In genomic region chr22:22789922-22790845, GRCh38 we compare ENCODE assay signal across 14 cellular contexts.
"Had no signal": no experiment of that assay in that cellular context is flagged by ENCODE, and none has a peak within 500 bp of the region (broad histone marks: within the 10 kb centered on the region; RNA-seq: fewer than 3 reads in every experiment).

No MANE protein-coding gene starts in this region.

- H3K27ac Mint-ChIP-seq: activated B cell treated with CpG ODN at 0.5 μM for 24 hours; activated T-helper 1 cell treated with anti-CD3 and anti-CD28 coated beads, Interleukin-12 subunit alpha, Interleukin-12 subunit beta, Interleukin-2, Interleukin-4 antibody, amounts not matched to agents 30 ng/mL and 10 ng/mL and 1 ng/mL, durations not matched to agents 14 hours and 24 hours and 36 hours; nephron progenitor cell; type B pancreatic cell had no signal

- H3K4me1 Mint-ChIP-seq: activated B cell treated with CpG ODN at 0.5 μM for 24 hours, nephron progenitor cell had no signal

- H3K27me3 ChIP-seq: foreskin keratinocyte, ovary had no signal

- H3K9me3 Mint-ChIP-seq: activated B cell treated with CpG ODN at 0.5 μM for 24 hours; activated T-helper 1 cell treated with anti-CD3 and anti-CD28 coated beads, Interleukin-12 subunit alpha, Interleukin-12 subunit beta, Interleukin-2, Interleukin-4 antibody, amounts not matched to agents 30 ng/mL and 10 ng/mL and 1 ng/mL, durations not matched to agents 14 hours and 24 hours and 36 hours; nephron progenitor cell; type B pancreatic cell had no signal

- H3K27ac ChIP-seq: dorsolateral prefrontal cortex, foreskin keratinocyte, ovary, suprapubic skin had no signal

- H3K4me3 Mint-ChIP-seq: activated B cell treated with CpG ODN at 0.5 μM for 24 hours; activated T-helper 1 cell treated with anti-CD3 and anti-CD28 coated beads, Interleukin-12 subunit alpha, Interleukin-12 subunit beta, Interleukin-2, Interleukin-4 antibody, amounts not matched to agents 30 ng/mL and 10 ng/mL and 1 ng/mL, durations not matched to agents 14 hours and 24 hours and 36 hours; nephron progenitor cell; type B pancreatic cell had no signal

- H3K36me3 ChIP-seq: ovary, suprapubic skin had no signal

- H3K4me3 ChIP-seq: dorsolateral prefrontal cortex, mucosa of descending colon, ovary, suprapubic skin had no signal

- H3K27me3 Mint-ChIP-seq: activated B cell treated with CpG ODN at 0.5 μM for 24 hours had no signal

- H3K4me1 ChIP-seq: foreskin keratinocyte, suprapubic skin had no signal

- H3K9me3 ChIP-seq: mucosa of descending colon, ovary, suprapubic skin had no signal

- DNase-seq: activated B cell treated with CpG ODN at 0.5 μM for 24 hours; activated CD4-positive, alpha-beta T cell treated with anti-CD3 and anti-CD28 coated beads, Interleukin-2, amount 50 U/mL, for 1 hour; activated naive CD4-positive, alpha-beta T cell treated with Interleukin-2 at 50 U/mL for 16 hours; dorsolateral prefrontal cortex; foreskin keratinocyte; mammary epithelial cell; mucosa of descending colon; nephron progenitor cell; ovary; stimulated activated CD4-positive, alpha-beta T cell treated with anti-CD3 and anti-CD28 coated beads, Interleukin-12 subunit alpha, Interleukin-12 subunit beta, amount 100 ng/mL, for 4 hours; stimulated activated naive CD8-positive, alpha-beta T cell treated with anti-CD3 and anti-CD28 coated beads, Interleukin-15, Interleukin-2, amounts not matched to agents 100 U/mL and 50 U/mL, for 24 hours had no signal

- H3K36me3 Mint-ChIP-seq: type B pancreatic cell had no signal
